17 cellular contexts compared by ENCODE assay signal in the genomic region with DNA sequence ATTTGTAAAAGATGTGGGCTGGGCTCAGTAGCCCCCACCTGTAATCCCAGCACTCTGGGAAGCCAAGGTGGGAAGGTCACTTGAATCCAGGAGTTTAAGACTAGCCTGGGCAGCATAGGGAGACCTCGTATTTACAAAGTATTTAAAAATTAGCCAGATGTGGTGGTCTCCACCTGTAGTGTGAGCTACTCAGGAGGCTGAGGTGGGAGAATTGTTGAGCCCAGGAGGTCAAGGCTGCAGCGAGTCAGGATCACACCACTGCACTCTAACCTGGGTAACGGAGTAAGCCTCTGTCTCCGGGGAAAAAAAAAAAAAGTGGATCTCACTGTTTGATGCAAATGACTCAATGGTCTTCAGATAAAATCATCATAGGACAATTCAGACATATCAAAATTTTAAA.
DNase-seq lines count a peak whose midpoint lies in the region; ATAC-seq and TF ChIP-seq lines count a peak whose summit lies in the region.
"Had no signal": no experiment of that assay in that cellular context is flagged by ENCODE, and none has a peak within 500 bp of the region (broad histone marks: within the 10 kb centered on the region; RNA-seq: fewer than 3 reads in every experiment).

No MANE protein-coding gene starts in this region.

- no peaks in the 10 kb centered on the region for H3K27me3 ChIP-seq in H9 (ENCODE audit: insufficient read depth, low read length)
- H3K27me3 ChIP-seq: BE2C had no signal

- H2AFZ ChIP-seq in H9 (ENCODE audit: low read length), result no peak overlapping the region

- no peak for TF ChIP-seq CTCF in H9 (conservative IDR thresholded peaks at IDR 0.05)
- no peak for TF ChIP-seq CTCF in HFFc6 (IDR thresholded peaks at IDR 0.05)
- no peak for TF ChIP-seq CTCF in chondrocyte (IDR thresholded peaks at IDR 0.05)
- no peak for TF ChIP-seq CTCF in nephron progenitor cell (IDR thresholded peaks at IDR 0.05)

- WGBS in H9 (ENCODE audit: extremely low coverage, insufficient read length, low lambda C conversion rate), result no CpG with 5 or more reads among the region's 4 CpGs

- H3K4me2 ChIP-seq in H9 (ENCODE audit: insufficient read depth, insufficient read length, low read length), result no peak overlapping the region
- H3K4me2 ChIP-seq: A549 had no signal

- no peak overlapping the region for H2BK12ac ChIP-seq in H9 (ENCODE audit: insufficient read length, low read depth, low read length)

- no peak overlapping the region for H3K18ac ChIP-seq in H9 (ENCODE audit: insufficient read length, low read depth, low read length)

- H4K8ac ChIP-seq in H9 (replicated peaks; ENCODE audit: insufficient read length, low read depth, low read length), result no peak overlapping the region

- H3K4me1 ChIP-seq in H9 (ENCODE audit: insufficient read depth, low read length), result no peaks in the 10 kb centered on the region
- H3K4me1 ChIP-seq: BE2C had no signal

- H2AK5ac ChIP-seq in H9 (ENCODE audit: insufficient read length, low read length), result no peak overlapping the region

- no peak overlapping the region for H2BK120ac ChIP-seq in H9 (ENCODE audit: low read depth, low read length, poor library complexity, severe bottlenecking)

- ATAC-seq in HG02678 (IDR thresholded peaks at IDR 0.05; ENCODE audit: unreplicated experiment), result no peak
- ATAC-seq: A549 had no signal

- H3K36me3 Mint-ChIP-seq in H9 (ENCODE audit: insufficient read depth in 1 of 3, low read depth in 3 of 3) (peaks cover 5 to 52% (median 35%) of the 10 kb centered on the region in 3 experiments; a peak in 6 of 7 replicates), HFFc6 (ENCODE audit: low read depth) (peaks cover 7% of the 10 kb centered on the region), chondrocyte (ENCODE audit: low read depth) (peaks cover 10% of the 10 kb centered on the region), nephron progenitor cell (ENCODE audit: low read depth) (peaks cover 70% of the 10 kb centered on the region)
- H3K36me3 Mint-ChIP-seq in activated naive CD8-positive, alpha-beta T cell treated with anti-CD3 and anti-CD28 coated beads for 36 hours, result peaks cover 10% of the 10 kb centered on the region

- no peak overlapping the region for H2BK15ac ChIP-seq in H9 (ENCODE audit: low read depth, low read length)

- H2BK20ac ChIP-seq in H9 (ENCODE audit: low read depth, low read length, poor library complexity, severe bottlenecking), result no peak overlapping the region

- no peak overlapping the region for H3K27ac ChIP-seq in H9 (ENCODE audit: insufficient read length, low read depth, low read length)
- H3K27ac ChIP-seq: A549, C4-2B, HL-60 had no signal

- no peak overlapping the region for H4K91ac ChIP-seq in H9 (ENCODE audit: insufficient read length, low read depth, low read length)

- H3K4me3 Mint-ChIP-seq in H9 (no peak overlapping the region), HFFc6 (no peak overlapping the region), chondrocyte (ENCODE audit: unreplicated experiment) (no peak overlapping the region), nephron progenitor cell (no peak overlapping the region)
- no peak overlapping the region for H3K4me3 Mint-ChIP-seq in activated naive CD8-positive, alpha-beta T cell treated with anti-CD3 and anti-CD28 coated beads for 36 hours
- H3K4me3 Mint-ChIP-seq: CD4-positive, alpha-beta memory T cell had no signal

- no peaks in the 10 kb centered on the region for H3K79me2 ChIP-seq in H9 (ENCODE audit: insufficient read depth, low read length)

- H3K4ac ChIP-seq in H9 (ENCODE audit: low read depth, low read length), result no peak overlapping the region

- H3K23me2 ChIP-seq in H9 (ENCODE audit: insufficient read length, low read depth, low read length, poor library complexity, severe bottlenecking), result no peaks in the 10 kb centered on the region

- DNase-seq in H9 (no peak), HFFc6 (no peak), chondrocyte (ENCODE audit: low spot score) (no peak), nephron progenitor cell (no peak), cardiac septum (ENCODE audit: low spot score) (no peak), NOMO-1 treated with DMSO at 0.1 percent for 48 hours (lab: John Stamatoyannopoulos, UW; ENCODE audit: unreplicated experiment) (no peak)
- no peak for DNase-seq in activated naive CD8-positive, alpha-beta T cell treated with anti-CD3 and anti-CD28 coated beads for 36 hours
- DNase-seq: BE2C; CD4-positive, alpha-beta memory T cell; DND-41; GDM1; GOT3 had no signal

- no peak overlapping the region for H4K5ac ChIP-seq in H9 (ENCODE audit: insufficient read length, low read depth, low read length)

- no peak overlapping the region for H3K56ac ChIP-seq in H9 (ENCODE audit: insufficient read length, low read depth, low read length)

- no peak overlapping the region for H3K9ac ChIP-seq in H9 (ENCODE audit: extremely low read depth, insufficient read length, low read length)

- H4K20me1 ChIP-seq in H9 (ENCODE audit: control insufficient read depth, insufficient read depth, insufficient read length), result no peaks in the 10 kb centered on the region

- no peaks in the 10 kb centered on the region for H3K79me1 ChIP-seq in H9 (ENCODE audit: insufficient read depth, low read depth, low read length, poor library complexity, severe bottlenecking)

- H3K27ac Mint-ChIP-seq in H9 (peak overlapping the region in 2 of 3 experiments; percentile 60 to 75; a peak in 5 of 7 replicates), HFFc6 (peak overlapping the region; percentile 2; the same call in 1 of the 2 replicates), chondrocyte (ENCODE audit: unreplicated experiment) (peak overlapping the region; percentile 61), nephron progenitor cell (peak overlapping the region; percentile 47)
- H3K27ac Mint-ChIP-seq in activated naive CD8-positive, alpha-beta T cell treated with anti-CD3 and anti-CD28 coated beads for 36 hours, result no peak overlapping the region

- H3K9me3 ChIP-seq in H9 (ENCODE audit: control insufficient read depth, low read depth, low read length), result no peaks in the 10 kb centered on the region
- H3K9me3 ChIP-seq: A549, BE2C, HAP-1 had no signal

- H3T11ph ChIP-seq in H9 (ENCODE audit: low read length), result no peak overlapping the region

- H2BK5ac ChIP-seq in H9 (ENCODE audit: insufficient read length, low read length), result no peak overlapping the region

- H3K23ac ChIP-seq in H9 (ENCODE audit: insufficient read length, low read depth, low read length), result no peak overlapping the region

- H3K9me3 Mint-ChIP-seq in H9 (no peaks in the 10 kb centered on the region), HFFc6 (no peaks in the 10 kb centered on the region), chondrocyte (ENCODE audit: low read depth) (no peaks in the 10 kb centered on the region), nephron progenitor cell (no peaks in the 10 kb centered on the region)
- H3K9me3 Mint-ChIP-seq in activated naive CD8-positive, alpha-beta T cell treated with anti-CD3 and anti-CD28 coated beads for 36 hours, result no peaks in the 10 kb centered on the region
- H3K9me3 Mint-ChIP-seq: CD4-positive, alpha-beta memory T cell had no signal

- peaks cover 0 to 5% of the 10 kb centered on the region in 2 experiments; a peak in 2 of 4 replicates for H3K4me1 Mint-ChIP-seq in H9
- peaks cover 19% of the 10 kb centered on the region for H3K4me1 Mint-ChIP-seq in HFFc6 (ENCODE audit: low read depth)
- peaks cover 20% of the 10 kb centered on the region for H3K4me1 Mint-ChIP-seq in chondrocyte (ENCODE audit: low read depth)
- no peaks in the 10 kb centered on the region for H3K4me1 Mint-ChIP-seq in nephron progenitor cell
- H3K4me1 Mint-ChIP-seq in activated naive CD8-positive, alpha-beta T cell treated with anti-CD3 and anti-CD28 coated beads for 36 hours, result peaks cover 15% of the 10 kb centered on the region

- H3K14ac ChIP-seq in H9 (ENCODE audit: insufficient read depth, low read length), result no peak overlapping the region

- H3K27me3 Mint-ChIP-seq in H9 (ENCODE audit: low read depth), result no peaks in the 10 kb centered on the region
- peaks cover 3% of the 10 kb centered on the region; the same call in 1 of the 2 replicates for H3K27me3 Mint-ChIP-seq in HFFc6 (ENCODE audit: insufficient read depth)
- no peaks in the 10 kb centered on the region for H3K27me3 Mint-ChIP-seq in chondrocyte (ENCODE audit: low read depth)
- H3K27me3 Mint-ChIP-seq in nephron progenitor cell (ENCODE audit: low read depth, poor library complexity), result no peaks in the 10 kb centered on the region
- no peaks in the 10 kb centered on the region for H3K27me3 Mint-ChIP-seq in activated naive CD8-positive, alpha-beta T cell treated with anti-CD3 and anti-CD28 coated beads for 36 hours
- H3K27me3 Mint-ChIP-seq: CD4-positive, alpha-beta memory T cell had no signal

- intact Hi-C loops in cardiac septum (cut with DNase I), result no loop called here
